In the genomic region with DNA sequence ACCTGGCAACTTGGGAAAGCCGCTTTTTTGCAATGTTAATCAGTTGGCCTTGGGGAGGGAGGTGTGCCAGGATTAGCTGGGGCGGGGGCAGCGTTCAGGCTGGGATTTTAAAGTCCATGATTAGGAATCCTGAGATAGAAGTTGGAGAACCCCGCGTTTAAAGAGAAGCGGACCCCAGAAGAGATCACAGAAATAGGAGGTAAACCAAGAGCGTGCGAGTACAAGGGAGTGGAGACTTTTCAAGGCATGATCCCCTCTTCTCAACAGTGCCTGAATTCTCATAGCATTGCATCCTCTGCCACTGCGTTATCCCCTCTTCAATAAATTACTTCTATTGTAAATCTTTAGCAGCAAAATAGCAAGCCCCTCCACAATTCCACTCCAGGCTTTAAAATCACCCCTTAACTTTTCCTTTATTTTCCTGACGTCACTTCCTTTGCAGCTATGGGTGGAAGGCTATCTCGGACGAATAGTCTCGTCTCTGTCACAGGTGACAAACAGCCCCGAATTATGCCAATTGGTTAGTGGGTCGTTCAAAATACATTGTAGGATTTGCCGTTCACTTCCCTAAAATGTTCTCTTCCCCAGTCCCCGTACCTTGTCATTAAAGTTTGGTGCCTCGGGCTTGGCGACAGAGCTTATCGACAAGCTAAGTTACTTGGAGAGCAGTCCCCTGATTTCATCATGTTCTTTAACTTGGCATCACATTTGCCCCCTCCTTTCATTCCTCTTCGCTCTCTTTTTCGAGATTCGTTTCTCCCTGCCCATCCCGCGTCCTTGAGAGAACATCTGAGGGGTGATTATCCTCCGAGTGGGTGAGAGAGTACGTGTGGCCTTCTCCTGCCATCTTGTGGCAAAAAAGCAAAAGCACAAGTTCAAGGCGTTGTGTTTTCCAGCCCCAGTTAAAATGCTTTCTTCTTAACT, we compare ENCODE assay signal across 8 cellular contexts. TPM values are rescaled to one million over a fixed set of nuclear protein-coding genes. Genes with fewer than 3 reads are reported as not detected.
A peak's percentile ranks its signal among the peaks of the same experiment; 100 is the strongest.
DNase-seq lines count a peak whose midpoint lies in the region; ATAC-seq, FAIRE-seq and TF ChIP-seq lines count a peak whose summit lies in the region.

No MANE protein-coding gene starts in this region.

- H3K4me3 ChIP-seq in GM12878 (peak overlapping the region; percentile 97), hepatocyte (peak overlapping the region; percentile 77)

- TF ChIP-seq EP300 in GM12878 (IDR thresholded peaks at IDR 0.05; ENCODE audit: borderline replicate concordance in 1 of 2, control insufficient read depth in 1 of 2, low read depth in 2 of 2, low read length in 2 of 2): no peak; a peak in 1 of 4 replicates

- DNase-seq in SIG-M5 (lab: John Stamatoyannopoulos, UW) (peak; percentile 69), SIG-M5 treated with dmso at 0.1 percent for 504 hours (lab: John Stamatoyannopoulos, UW; ENCODE audit: unreplicated experiment) (no peak), NCI-H1417 (lab: John Stamatoyannopoulos, UW) (peak; percentile 77 to 89 (median 80)), SW480 (ENCODE audit: low spot score) (peak; percentile 81), GM12878 (ENCODE audit: low read depth, low spot score) (peak; percentile 66), hepatocyte (ENCODE audit: low spot score) (peak; percentile 89), pulmonary artery endothelial cell (ENCODE audit: low read depth, low spot score) (peak; percentile 67)

- peaks cover 16% of the 10 kb centered on the region; the same call in 1 of the 2 replicates for H3K4me1 ChIP-seq in GM12878 (ENCODE audit: control insufficient read depth, insufficient read depth, low read length)
- H3K4me1 ChIP-seq in hepatocyte (ENCODE audit: insufficient read depth): peaks cover 9% of the 10 kb centered on the region

- TF ChIP-seq CTCF in GM12878 (IDR thresholded peaks at IDR 0.05 in 2 of 3, conservative IDR thresholded peaks at IDR 0.05 in 1 of 3; ENCODE audit: control insufficient read depth in 2 of 3, extremely low read depth in 1 of 3, insufficient read depth in 1 of 3, low read depth in 3 of 3, low read length in 3 of 3): peak; percentile 76 to 93 (median 89)
- peak; percentile 86 for TF ChIP-seq CTCF in hepatocyte (IDR thresholded peaks at IDR 0.05; ENCODE audit: poor library complexity)

- peak overlapping the region; percentile 92 for H3K27ac ChIP-seq in GM12878 (ENCODE audit: control insufficient read depth, insufficient read depth)
- H3K27ac ChIP-seq in hepatocyte: peak overlapping the region; percentile 96

- intact Hi-C loops in GM12878 (cut with micrococcal nuclease; ENCODE audit: unreplicated experiment): loop anchor here (5.0 to 10.0 kb wide), 5 partner anchors 210 to 1698 kb away; partner anchors contain the start of gene ZNF184

- H3K79me2 ChIP-seq in GM12878 (ENCODE audit: control insufficient read depth, insufficient read depth, low read length): peaks cover 47% of the 10 kb centered on the region
- peaks cover 8% of the 10 kb centered on the region for H3K79me2 ChIP-seq in hepatocyte

- peak; percentile 91 for FAIRE-seq in GM12878 (lab: Jason Lieb, UNC)

- SMC1A ChIA-PET in GM12878 (lab: Charles Lee; ENCODE audit: uncharacterized antibody, unreplicated experiment): interaction anchor here (0.7 to 8.0 kb wide), 24 partner anchors 12 to 767 kb away, joined by 3 to 160 read pairs (median 5); a partner anchor contains a TSS

- H3K27me3 ChIP-seq in GM12878 (replicated peaks in 1 of 2; ENCODE audit: control insufficient read depth in 2 of 2, insufficient read depth in 2 of 2, low read length in 1 of 2): no peaks in the 10 kb centered on the region
- H3K27me3 ChIP-seq in hepatocyte: no peaks in the 10 kb centered on the region

- RAD21 ChIA-PET in GM12878 (lab: Charles Lee; ENCODE audit: unreplicated experiment): interaction anchor here (0.7 to 7.7 kb wide), 26 partner anchors 23 to 1772 kb away, joined by 3 to 141 read pairs (median 6); a partner anchor contains a TSS

- ATAC-seq in GM12878 (peak; percentile 12), GM21717 (IDR thresholded peaks at IDR 0.05; ENCODE audit: unreplicated experiment) (no peak)

- peak overlapping the region; percentile 85 for H3K4me2 ChIP-seq in GM12878 (ENCODE audit: control insufficient read depth, insufficient read depth)
- H3K4me2 ChIP-seq in hepatocyte: peak overlapping the region; percentile 88

- H4K20me1 ChIP-seq in GM12878 (ENCODE audit: control insufficient read depth, insufficient read depth): no peaks in the 10 kb centered on the region
- no peaks in the 10 kb centered on the region for H4K20me1 ChIP-seq in hepatocyte (ENCODE audit: insufficient read depth, poor library complexity, severe bottlenecking)

- H3K36me3 ChIP-seq in GM12878 (ENCODE audit: control insufficient read depth in 2 of 2, insufficient read depth in 2 of 2, low read length in 1 of 2) (no peaks in the 10 kb centered on the region), hepatocyte (replicated peaks; ENCODE audit: insufficient read depth, low read depth) (no peaks in the 10 kb centered on the region)

- POLR2A ChIA-PET in GM12878 (lab: Charles Lee): interaction anchor here (0.6 to 7.9 kb wide), 7 partner anchors 23 to 748 kb away, joined by 3 to 125 read pairs (median 45); a partner anchor contains a TSS

- peak overlapping the region; percentile 91 for H2AFZ ChIP-seq in GM12878 (ENCODE audit: control insufficient read depth, low read depth, low read length)
- H2AFZ ChIP-seq in hepatocyte: peak overlapping the region; percentile 97

- no TSS peak for BruUV-seq in GM12878 (replicated peaks; lab: Mats Ljungman, UMichigan)

- peak overlapping the region; percentile 93 for H3K9ac ChIP-seq in GM12878 (ENCODE audit: control insufficient read depth, insufficient read depth, low read length)

- CTCF ChIA-PET in GM12878 (lab: Yijun Ruan, JAX): interaction anchor here (0.7 to 6.2 kb wide), 41 partner anchors 17 to 971 kb away, joined by 3 to 168 read pairs (median 5); partner anchors contain the start of gene OR2B2

- TF ChIP-seq POLR2A in GM12878 (IDR thresholded peaks at IDR 0.05; ENCODE audit: low read depth, low read length): no peak; the same call in 1 of the 2 replicates

- in situ Hi-C loops in GM12878 (cut with MboI): loop anchor here (5.0 to 10.0 kb wide), 7 partner anchors 58 to 1863 kb away; partner anchors contain the start of gene ZNF184

- no peaks in the 10 kb centered on the region for H3K9me2 ChIP-seq in hepatocyte (replicated peaks; ENCODE audit: insufficient read depth)

- WGBS in GM12878 (ENCODE audit: insufficient coverage, insufficient replicate concordance, low lambda C conversion rate, missing lambda C conversion rate): under 1% methylated on average over 28 of the region's 28 CpGs
- under 1% methylated on average over 28 of the region's 28 CpGs for WGBS in hepatocyte (ENCODE audit: low lambda C conversion rate, missing lambda C conversion rate)

- H3K9me3 ChIP-seq in GM12878 (replicated peaks; ENCODE audit: control insufficient read depth, insufficient read depth, low read length) (no peaks in the 10 kb centered on the region), hepatocyte (ENCODE audit: low read depth) (no peaks in the 10 kb centered on the region)

- peak; percentile 96 for TF ChIP-seq RAD21 in GM12878 (IDR thresholded peaks at IDR 0.05; ENCODE audit: insufficient read depth, low read depth, low read length)

TF ChIP-seq in GM12878, 131 proteins besides CTCF, POLR2A, EP300 and RAD21 (continues in another document):
- peak in 1 of 2 experiments; percentile 18; a peak in 1 of 4 replicates for TF ChIP-seq BHLHE40 (IDR thresholded peaks at IDR 0.05; ENCODE audit: borderline replicate concordance in 1 of 2, low read depth in 2 of 2, low read length in 1 of 2)
- TF ChIP-seq USF2 (IDR thresholded peaks at IDR 0.05; ENCODE audit: borderline replicate concordance, low read depth, low read length): no peak
- no peak for TF ChIP-seq CEBPB (IDR thresholded peaks at IDR 0.05; ENCODE audit: borderline replicate concordance in 1 of 2, low read depth in 2 of 2, low read length in 2 of 2)
- TF ChIP-seq NFXL1 (IDR thresholded peaks at IDR 0.05; ENCODE audit: borderline replicate concordance): no peak
- no peak for TF ChIP-seq ZNF217 (IDR thresholded peaks at IDR 0.05)
- TF ChIP-seq SP1 (IDR thresholded peaks at IDR 0.05; ENCODE audit: low read depth, low read length): no peak
- TF ChIP-seq SMC3 (IDR thresholded peaks at IDR 0.05; ENCODE audit: borderline replicate concordance, low read length): peak; percentile 71
- TF ChIP-seq BMI1 (IDR thresholded peaks at IDR 0.05; ENCODE audit: borderline replicate concordance): no peak

RNA-seq across cellular contexts. Expression of gene OR2B2, which starts 17.1 kb away (rescaled TPM):
- total RNA-seq in GM12878 (2013; cell fraction: nucleolus; rRNA removed): not detected in 2 replicates
- not detected in 2 replicates for total RNA-seq in GM12878 (2014; rRNA removed)
- total RNA-seq in GM12878 (2014; rRNA removed; fragmentation: Illumina TruSeq; extraction: Trizol): not detected in 2 replicates
- total RNA-seq in GM12878 (2021): not detected in 2 replicates
- not detected for polyA plus RNA-seq in GM12878 (2011; ENCODE audit: low read depth)
- polyA plus RNA-seq in GM12878 (2011; rRNA removed): not detected in 2 replicates
- not detected in 2 replicates for polyA plus RNA-seq in GM12878 (2011; cell fraction: cytosol; rRNA removed)
- polyA plus RNA-seq in GM12878 (2011; cell fraction: nucleus; rRNA removed): not detected in 2 replicates
- not detected in 2 replicates for polyA plus RNA-seq in GM12878 (2012)
- not detected in 2 replicates for polyA plus RNA-seq in GM12878 (2014; fragmentation: Illumina TruSeq; extraction: Trizol)
- not detected for polyA plus RNA-seq in GM12878 (2014; fragmentation: Nextera tagmentation; extraction: Ambion mirVana)
- not detected in 2 replicates for polyA plus RNA-seq in GM12878 (2014; rRNA removed)
- not detected for polyA plus RNA-seq in GM12878 (2016; fragmentation: Nextera tagmentation; extraction: Ambion mirVana)
- polyA minus RNA-seq in GM12878 (2011; rRNA and poly(A)+ RNA removed): not detected in 2 replicates
- polyA minus RNA-seq in GM12878 (2011; cell fraction: cytosol; rRNA and poly(A)+ RNA removed): not detected in 2 replicates
- polyA minus RNA-seq in GM12878 (2011; cell fraction: nucleus; rRNA and poly(A)+ RNA removed): not detected in 2 replicates
- total RNA-seq in hepatocyte: not detected in 2 replicates
- polyA plus RNA-seq in hepatocyte: not detected in 2 replicates
- total RNA-seq in pulmonary artery endothelial cell: not detected in 2 replicates
